15 cellular contexts compared by ENCODE assay signal in the genomic region with DNA sequence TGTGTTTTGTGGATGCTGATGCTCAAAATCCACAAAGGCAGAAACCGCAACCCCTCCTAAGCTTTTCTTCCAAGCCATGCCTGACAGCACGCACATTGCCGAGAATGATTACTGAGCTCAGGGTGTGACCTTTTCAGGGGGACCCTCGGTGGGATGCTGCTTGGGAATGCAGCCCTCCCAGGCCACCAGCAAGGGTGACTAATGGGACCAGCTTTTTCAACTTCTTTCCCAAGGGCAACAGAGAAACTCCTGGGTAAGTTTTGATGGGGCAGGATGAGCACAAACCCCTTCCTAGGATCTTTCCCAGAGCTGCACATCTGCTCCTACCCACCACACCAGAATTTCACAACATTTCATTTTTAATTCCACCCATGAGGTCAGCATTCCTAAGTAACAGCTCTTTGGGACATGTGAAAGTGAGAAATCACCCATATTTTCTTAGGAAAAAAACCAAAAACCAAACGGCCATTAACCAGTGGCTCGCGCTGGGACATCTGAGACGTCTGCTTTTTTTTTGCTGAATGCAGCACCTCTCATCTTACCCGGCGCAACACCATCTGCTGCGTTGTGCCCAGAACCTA.
A peak's percentile ranks its signal among the peaks of the same experiment; 100 is the strongest.
DNase-seq lines count a peak whose midpoint lies in the region; ATAC-seq and TF ChIP-seq lines count a peak whose summit lies in the region.
"Had no signal": no experiment of that assay in that cellular context is flagged by ENCODE, and none has a peak within 500 bp of the region (broad histone marks: within the 10 kb centered on the region; RNA-seq: fewer than 3 reads in every experiment).

No MANE protein-coding gene starts in this region.

- H3K9me3 ChIP-seq in osteoblast (ENCODE audit: low read depth, low read length) (no peaks in the 10 kb centered on the region), WERI-Rb-1 (ENCODE audit: severe bottlenecking) (no peaks in the 10 kb centered on the region)
- H3K9me3 ChIP-seq: ovary, tibial nerve had no signal

- peak overlapping the region; percentile 90 for H3K27ac ChIP-seq in osteoblast (ENCODE audit: low read depth, low read length)
- no peak overlapping the region for H3K27ac ChIP-seq in WERI-Rb-1
- H3K27ac ChIP-seq: ovary had no signal

- TF ChIP-seq CTCF in osteoblast (IDR thresholded peaks at IDR 0.05; ENCODE audit: extremely low read depth, low read depth, low read length) (no peak), WERI-Rb-1 (IDR thresholded peaks at IDR 0.05; ENCODE audit: low read depth, low read length) (no peak)

- ATAC-seq in GM21786 (IDR thresholded peaks at IDR 0.05; ENCODE audit: unreplicated experiment) = no peak

- H3K4me2 ChIP-seq in osteoblast (ENCODE audit: insufficient read depth, low read length) = peak overlapping the region; percentile 79

- DNase-seq in DMS 273 (lab: John Stamatoyannopoulos, UW; ENCODE audit: unreplicated experiment) (peak; percentile 93), NCI-H1694 treated with DMSO at 0.1 percent for 48 hours (lab: John Stamatoyannopoulos, UW) (peak; percentile 66), ecto neural progenitor cell (ENCODE audit: low spot score) (peak; percentile 66), osteoblast (ENCODE audit: insufficient read length, low spot score, missing footprints) (peak; percentile 77), WERI-Rb-1 (no peak), mesenteric fat pad (ENCODE audit: low spot score) (no peak), cerebellar nuclear complex (lab: John Stamatoyannopoulos, UW) (no peak)
- DNase-seq: activated CD4-positive, CD25-positive, alpha-beta regulatory T cell treated with anti-CD3 and anti-CD28 coated beads, Interleukin-2, amount 50 U/mL, for 72 hours; activated naive CD4-positive, alpha-beta T cell treated with Interleukin-2 at 50 U/mL for 16 hours; DMS153; islet precursor cell; NCI-H146; ovary had no signal

- H3K36me3 ChIP-seq in osteoblast (ENCODE audit: insufficient read depth, low read length) (no peaks in the 10 kb centered on the region), WERI-Rb-1 (no peaks in the 10 kb centered on the region)
- H3K36me3 ChIP-seq: ovary, tibial nerve had no signal

- peak overlapping the region; percentile 38 for H2AFZ ChIP-seq in osteoblast (ENCODE audit: low read length)

- H3K4me3 ChIP-seq in osteoblast (ENCODE audit: insufficient read depth, low read length) (peak overlapping the region; percentile 52), WERI-Rb-1 (ENCODE audit: low read depth, low read length) (no peak overlapping the region)
- H3K4me3 ChIP-seq: ovary, tibial nerve had no signal

- H3K79me2 ChIP-seq in osteoblast (ENCODE audit: insufficient read depth, low read length) = no peaks in the 10 kb centered on the region

- H4K20me1 ChIP-seq in osteoblast (ENCODE audit: insufficient read depth, low read length) = no peaks in the 10 kb centered on the region

- peaks cover 17% of the 10 kb centered on the region for H3K4me1 ChIP-seq in osteoblast (ENCODE audit: insufficient read depth, low read length)

- H3K27me3 ChIP-seq in osteoblast (ENCODE audit: insufficient read depth, low read length) (no peaks in the 10 kb centered on the region), WERI-Rb-1 (ENCODE audit: insufficient read depth, low read depth, severe bottlenecking) (no peaks in the 10 kb centered on the region)
- H3K27me3 ChIP-seq: ovary, tibial nerve had no signal

Comparison
In these comparisons a context has a peak if more than half of its experiments do, and no peak if none do; other contexts are left out.
1. DNase-seq: peak in DMS 273 (single experiment), NCI-H1694 treated with DMSO at 0.1 percent for 48 hours (single experiment), ecto neural progenitor cell (single experiment) and osteoblast (single experiment); none in WERI-Rb-1 (single experiment), mesenteric fat pad (single experiment) and cerebellar nuclear complex (0 of 2).